In genomic region chr4:124262211-124263179, GRCh38 we compare ENCODE assay signal across 8 cellular contexts.
A peak's percentile ranks its signal among the peaks of the same experiment; 100 is the strongest.
DNase-seq lines count a peak whose midpoint lies in the region; ATAC-seq and TF ChIP-seq lines count a peak whose summit lies in the region.

No MANE protein-coding gene starts in this region.

- H3K36me3 Mint-ChIP-seq in activated CD4-positive, alpha-beta memory T cell treated with anti-CD3 and anti-CD28 coated beads for 36 hours: no peaks in the 10 kb centered on the region
- no peaks in the 10 kb centered on the region for H3K36me3 Mint-ChIP-seq in naive thymus-derived CD4-positive, alpha-beta T cell

- DNase-seq in D341Med (ENCODE audit: low spot score) (peak; percentile 73), NCI-H526 (lab: John Stamatoyannopoulos, UW) (peak; percentile 57 to 87), esophagus squamous epithelium (lab: John Stamatoyannopoulos, UW) (no peak), ureter (ENCODE audit: low spot score) (peak; percentile 83)
- DNase-seq in activated CD4-positive, alpha-beta memory T cell treated with anti-CD3 and anti-CD28 coated beads for 36 hours: peak; percentile 29
- DNase-seq in naive thymus-derived CD4-positive, alpha-beta T cell: peak in 6 of 9 donors; percentile 7 to 28 (median 20)

- POLR2A ChIA-PET in activated CD4-positive, alpha-beta memory T cell treated with anti-CD3 and anti-CD28 coated beads for 36 hours (lab: Charles Lee): no interaction called here
- POLR2A ChIA-PET in naive thymus-derived CD4-positive, alpha-beta T cell (lab: Charles Lee): no interaction called here

- no peaks in the 10 kb centered on the region for H3K4me1 Mint-ChIP-seq in activated CD4-positive, alpha-beta memory T cell treated with anti-CD3 and anti-CD28 coated beads for 36 hours (ENCODE audit: low read depth)
- no peaks in the 10 kb centered on the region for H3K4me1 Mint-ChIP-seq in naive thymus-derived CD4-positive, alpha-beta T cell

- no peak overlapping the region for H3K4me3 ChIP-seq in esophagus squamous epithelium
- H3K4me3 ChIP-seq in naive thymus-derived CD4-positive, alpha-beta T cell (ENCODE audit: low read length): no peak overlapping the region

- H3K27me3 ChIP-seq in esophagus squamous epithelium: no peaks in the 10 kb centered on the region
- H3K27me3 ChIP-seq in naive thymus-derived CD4-positive, alpha-beta T cell (ENCODE audit: control insufficient read depth in 2 of 2, insufficient read depth in 2 of 2, low read length in 2 of 2): no peaks in the 10 kb centered on the region

- intact Hi-C loops in activated CD4-positive, alpha-beta memory T cell treated with anti-CD3 and anti-CD28 coated beads for 36 hours (cut with micrococcal nuclease): loop anchor here (1.0 to 5.0 kb wide), 4 partner anchors 489 to 1160 kb away; no protein-coding TSS in a partner anchor
- intact Hi-C loops in esophagus squamous epithelium (cut with DNase I): no loop called here
- intact Hi-C loops in naive thymus-derived CD4-positive, alpha-beta T cell (cut with micrococcal nuclease): loop anchor here (1.0 to 5.0 kb wide), 4 partner anchors 489 to 1685 kb away; no protein-coding TSS in a partner anchor

- no peaks in the 10 kb centered on the region for H3K9me3 Mint-ChIP-seq in activated CD4-positive, alpha-beta memory T cell treated with anti-CD3 and anti-CD28 coated beads for 36 hours
- H3K9me3 Mint-ChIP-seq in naive thymus-derived CD4-positive, alpha-beta T cell: no peaks in the 10 kb centered on the region

- H3K36me3 ChIP-seq in esophagus squamous epithelium: no peaks in the 10 kb centered on the region
- H3K36me3 ChIP-seq in naive thymus-derived CD4-positive, alpha-beta T cell (ENCODE audit: control insufficient read depth in 2 of 3, insufficient read depth in 3 of 3, low read length in 3 of 3): no peaks in the 10 kb centered on the region

- peak; percentile 64 to 86 (median 78) for TF ChIP-seq CTCF in esophagus squamous epithelium (IDR thresholded peaks at IDR 0.05)

- no peaks in the 10 kb centered on the region for H3K9me3 ChIP-seq in esophagus squamous epithelium
- no peaks in the 10 kb centered on the region for H3K9me3 ChIP-seq in naive thymus-derived CD4-positive, alpha-beta T cell (ENCODE audit: control insufficient read depth in 2 of 3, low read length in 3 of 3)

- ATAC-seq in GM19372 (IDR thresholded peaks at IDR 0.05; ENCODE audit: low read depth, unreplicated experiment) (peak; percentile 92), HG03460 (IDR thresholded peaks at IDR 0.05; ENCODE audit: unreplicated experiment) (peak; percentile 91)
- peak; percentile 47 for ATAC-seq in naive thymus-derived CD4-positive, alpha-beta T cell

- no peak overlapping the region for H3K4me3 Mint-ChIP-seq in activated CD4-positive, alpha-beta memory T cell treated with anti-CD3 and anti-CD28 coated beads for 36 hours
- no peak overlapping the region for H3K4me3 Mint-ChIP-seq in naive thymus-derived CD4-positive, alpha-beta T cell

- 19 to 22% methylated on average over 7 of the region's 7 CpGs for WGBS in esophagus squamous epithelium, 2 donors

- H3K4me1 ChIP-seq in esophagus squamous epithelium: peaks cover 0 to 7% (median 0%) of the 10 kb centered on the region in 3 donors
- H3K4me1 ChIP-seq in naive thymus-derived CD4-positive, alpha-beta T cell (ENCODE audit: control insufficient read depth in 2 of 2, insufficient read depth in 2 of 2, low read length in 2 of 2): no peaks in the 10 kb centered on the region

- CTCF ChIA-PET in activated CD4-positive, alpha-beta memory T cell treated with anti-CD3 and anti-CD28 coated beads for 36 hours (lab: Charles Lee): no interaction called here
- CTCF ChIA-PET in naive thymus-derived CD4-positive, alpha-beta T cell (lab: Charles Lee): no interaction called here

- no peak overlapping the region for H3K27ac ChIP-seq in esophagus squamous epithelium
- H3K27ac ChIP-seq in naive thymus-derived CD4-positive, alpha-beta T cell (ENCODE audit: low read depth, low read length): no peak overlapping the region

- no peak for TF ChIP-seq POLR2A in esophagus squamous epithelium (IDR thresholded peaks at IDR 0.05)

- no peaks in the 10 kb centered on the region for H3K27me3 Mint-ChIP-seq in activated CD4-positive, alpha-beta memory T cell treated with anti-CD3 and anti-CD28 coated beads for 36 hours
- peaks cover 0 to 14% (median 4%) of the 10 kb centered on the region in 5 donors for H3K27me3 Mint-ChIP-seq in naive thymus-derived CD4-positive, alpha-beta T cell

- no peak overlapping the region for H3K27ac Mint-ChIP-seq in activated CD4-positive, alpha-beta memory T cell treated with anti-CD3 and anti-CD28 coated beads for 36 hours
- H3K27ac Mint-ChIP-seq in naive thymus-derived CD4-positive, alpha-beta T cell: no peak overlapping the region
